ENCODE assay signal across 8 cellular contexts in the genomic region with DNA sequence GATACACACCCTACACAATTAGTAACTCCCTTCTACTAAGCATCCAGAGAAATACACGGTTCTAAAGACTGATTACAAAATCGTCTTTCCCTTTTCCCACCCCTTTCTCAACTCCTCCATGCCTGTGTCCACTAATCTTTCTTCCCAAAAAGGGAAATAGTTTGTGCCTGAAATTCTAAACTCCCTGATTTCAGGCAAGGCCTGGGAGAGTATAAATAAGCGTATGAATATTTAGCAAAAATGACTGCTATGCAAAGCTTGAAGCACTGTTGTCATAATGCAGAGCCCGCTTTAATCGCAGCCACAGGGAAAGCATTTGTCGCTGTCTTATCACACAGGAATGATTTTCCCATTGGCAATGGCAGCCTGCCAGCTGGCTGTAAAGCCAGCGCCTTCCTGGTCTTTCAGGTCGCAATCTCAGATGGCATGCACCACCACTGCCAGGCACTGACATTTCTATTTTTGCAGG.
A peak's percentile ranks its signal among the peaks of the same experiment; 100 is the strongest.
DNase-seq lines count a peak whose midpoint lies in the region; ATAC-seq and TF ChIP-seq lines count a peak whose summit lies in the region.

No MANE protein-coding gene starts in this region.

- intact Hi-C loops in mammary epithelial cell (cut with micrococcal nuclease), result no loop called here
- intact Hi-C loops in right lobe of liver (cut with DNase I), result no loop called here

- H3K4me2 ChIP-seq in mammary epithelial cell (ENCODE audit: insufficient read depth, low read depth, low read length), result no peak overlapping the region

- H3K9me3 ChIP-seq in mammary epithelial cell (replicated peaks; ENCODE audit: insufficient read depth, low read length) (no peaks in the 10 kb centered on the region), right lobe of liver (no peaks in the 10 kb centered on the region)

- H3K4me1 ChIP-seq in mammary epithelial cell (ENCODE audit: insufficient read depth, low read length) (peaks cover 3% of the 10 kb centered on the region), right lobe of liver (peaks cover 0 to 4% (median 0%) of the 10 kb centered on the region in 4 donors)

- dilution Hi-C loops in mammary epithelial cell (cut with HindIII; ENCODE audit: low sequenced_read_pairs), result loop anchor here (5.0 kb wide), 1 partner anchor 35 kb away; no protein-coding TSS in a partner anchor

- no TSS peak for BruUV-seq in mammary epithelial cell (replicated peaks; lab: Mats Ljungman, UMichigan)

- TF ChIP-seq CTCF in mammary epithelial cell (conservative IDR thresholded peaks at IDR 0.05 in 1 of 2, IDR thresholded peaks at IDR 0.05 in 1 of 2; ENCODE audit: extremely low read depth in 1 of 2, insufficient read depth in 1 of 2, low read depth in 1 of 2, low read length in 2 of 2) (no peak), right lobe of liver (IDR thresholded peaks at IDR 0.05) (no peak)

- TF ChIP-seq POLR2A in right lobe of liver (IDR thresholded peaks at IDR 0.05), result no peak

- H3K27me3 ChIP-seq in mammary epithelial cell (ENCODE audit: insufficient read depth, low read length) (peaks cover 5% of the 10 kb centered on the region), right lobe of liver (no peaks in the 10 kb centered on the region)

- in situ Hi-C loops in mammary epithelial cell (cut with MboI; ENCODE audit: low sequenced_read_pairs in 2 of 2), result no loop called here

- no peaks in the 10 kb centered on the region for H3K79me2 ChIP-seq in mammary epithelial cell (ENCODE audit: insufficient read depth, low read length)

- WGBS in mammary epithelial cell (ENCODE audit: low coverage, missing lambda C conversion rate), result 2% methylated on average over 8 of the region's 8 CpGs
- WGBS in right lobe of liver (ENCODE audit: insufficient coverage, low coverage, low lambda C conversion rate, missing lambda C conversion rate), result 27% methylated on average over 8 of the region's 8 CpGs

- CTCF ChIA-PET in mammary epithelial cell (lab: Charles Lee; ENCODE audit: low non-redundant PET), result no interaction called here

- no peak overlapping the region for H2AFZ ChIP-seq in mammary epithelial cell (ENCODE audit: low read depth, low read length)

- no peaks in the 10 kb centered on the region for H4K20me1 ChIP-seq in mammary epithelial cell (ENCODE audit: insufficient read depth, low read length)

- ATAC-seq in right lobe of liver (peak; percentile 85 to 96 (median 92)), GM21737 (IDR thresholded peaks at IDR 0.05; ENCODE audit: unreplicated experiment) (no peak)

- DNase-seq in NCI-H510A treated with DMSO at 0.1 percent for 48 hours (lab: John Stamatoyannopoulos, UW) (peak; percentile 55), NCI-H510A (lab: John Stamatoyannopoulos, UW) (no peak), mammary epithelial cell (peak; percentile 2), right lobe of liver (peak; percentile 74 to 93 (median 85)), ureter (ENCODE audit: low spot score) (peak; percentile 75), glomerular visceral epithelial cell (ENCODE audit: extremely low spot score) (no peak)
- no peak for DNase-seq in stimulated activated CD4-positive, alpha-beta T cell treated with anti-CD3 and anti-CD28 coated beads, Interleukin-4, amount 100 ng/mL, for 1 hour

- no peak overlapping the region for H3K4me3 ChIP-seq in mammary epithelial cell (replicated peaks in 1 of 3; ENCODE audit: insufficient read depth in 1 of 3, low read depth in 2 of 3, low read length in 3 of 3)
- H3K4me3 ChIP-seq in right lobe of liver, result no peak overlapping the region

- H3K36me3 ChIP-seq in mammary epithelial cell (ENCODE audit: insufficient read depth, low read length), result no peaks in the 10 kb centered on the region
- H3K36me3 ChIP-seq in right lobe of liver, result no peaks in the 10 kb centered on the region

- H3K27ac ChIP-seq in mammary epithelial cell (ENCODE audit: insufficient read depth, low read depth, low read length) (no peak overlapping the region), right lobe of liver (peak overlapping the region in 1 of 3 donors; percentile 15)

- no peak overlapping the region for H3K9ac ChIP-seq in mammary epithelial cell (ENCODE audit: insufficient read depth, low read length)

Comparison
In these comparisons a context has a peak if more than half of its experiments do, and no peak if none do; other contexts are left out.
1. DNase-seq: peak in NCI-H510A treated with DMSO at 0.1 percent for 48 hours (single experiment), mammary epithelial cell (single experiment), right lobe of liver (3 of 3) and ureter (single experiment); none in NCI-H510A (single experiment), glomerular visceral epithelial cell (single experiment) and stimulated activated CD4-positive, alpha-beta T cell treated with anti-CD3 and anti-CD28 coated beads, Interleukin-4, amount 100 ng/mL, for 1 hour (single experiment).